18 cellular contexts compared by ENCODE assay signal in genomic region chr16:88385831-88386815, GRCh38. TPM values are rescaled to one million over a fixed set of nuclear protein-coding genes. Genes with fewer than 3 reads are reported as not detected.
A peak's percentile ranks its signal among the peaks of the same experiment; 100 is the strongest.
DNase-seq lines count a peak whose midpoint lies in the region; ATAC-seq and TF ChIP-seq lines count a peak whose summit lies in the region.
"Had no signal": no experiment of that assay in that cellular context is flagged by ENCODE, and none has a peak within 500 bp of the region (broad histone marks: within the 10 kb centered on the region; RNA-seq: fewer than 3 reads in every experiment).

No MANE protein-coding gene starts in this region.

- H2AFZ ChIP-seq in neural progenitor cell (replicated peaks) = no peak overlapping the region

- no peak overlapping the region for H3K4me3 ChIP-seq in heart left ventricle
- H3K4me3 ChIP-seq in heart right ventricle = no peak overlapping the region
- H3K4me3 ChIP-seq in neural progenitor cell = no peak overlapping the region
- H3K4me3 ChIP-seq in aorta (ENCODE audit: low read length in 2 of 2) = no peak overlapping the region

- H3K27me3 Mint-ChIP-seq in neural progenitor cell (ENCODE audit: insufficient read depth, low read depth) = peaks cover 31% of the 10 kb centered on the region

- H4K20me1 ChIP-seq in neural progenitor cell (ENCODE audit: low read depth) = peaks cover 14% of the 10 kb centered on the region

- no peaks in the 10 kb centered on the region for H3K36me3 ChIP-seq in heart left ventricle
- H3K36me3 ChIP-seq in heart right ventricle = no peaks in the 10 kb centered on the region
- no peaks in the 10 kb centered on the region for H3K36me3 ChIP-seq in neural progenitor cell
- H3K36me3 ChIP-seq in aorta (ENCODE audit: control insufficient read depth in 1 of 2, insufficient read depth in 2 of 2, low read length in 1 of 2) = no peaks in the 10 kb centered on the region

- peak in 3 of 5 donors; percentile 11 to 41 (median 13) for DNase-seq in heart left ventricle
- no peak for DNase-seq in heart right ventricle
- DNase-seq in left ventricle myocardium superior = peak; percentile 15
- no peak for DNase-seq in neural progenitor cell (ENCODE audit: low spot score)
- peak; percentile 44 to 65 for DNase-seq in aorta
- no peak for DNase-seq in DMS79 treated with DMSO at 0.1 percent for 48 hours (lab: John Stamatoyannopoulos, UW)
- DNase-seq in dermis blood vessel endothelial cell = no peak
- no peak for DNase-seq in NCI-H1436 treated with DMSO at 0.1 percent for 48 hours (lab: John Stamatoyannopoulos, UW)
- DNase-seq: COR-L47, DMS153, EL, Karpas-422, MM.1S, NCI-H1105, NCI-H1694 treated with DMSO at 0.1 percent for 48 hours, NCI-H2107, NCI-H226, NCI-H524 treated with DMSO at 0.1 percent for 48 hours had no signal

- H3K4me3 Mint-ChIP-seq in neural progenitor cell = no peak overlapping the region

- H3F3A ChIP-seq in neural progenitor cell (ENCODE audit: low read depth) = peaks cover 13% of the 10 kb centered on the region

- peaks cover 13% of the 10 kb centered on the region for H3K4me1 Mint-ChIP-seq in neural progenitor cell

- no peaks in the 10 kb centered on the region for H3K9me3 Mint-ChIP-seq in neural progenitor cell

- intact Hi-C loops in heart left ventricle (cut with DNase I) (no loop called here), heart right ventricle (cut with DNase I) (no loop called here), left ventricle myocardium superior (cut with micrococcal nuclease) (no loop called here), aorta (cut with DNase I) (loop anchor here in 1 of 2 donors (5.0 to 10.0 kb wide), 2 partner anchors 54 to 141 kb away; no protein-coding TSS in a partner anchor)

- no peaks in the 10 kb centered on the region for H3K9me3 ChIP-seq in heart left ventricle
- H3K9me3 ChIP-seq in heart right ventricle = no peaks in the 10 kb centered on the region
- H3K9me3 ChIP-seq in neural progenitor cell (ENCODE audit: low read depth) = no peaks in the 10 kb centered on the region
- H3K9me3 ChIP-seq in aorta (ENCODE audit: control insufficient read depth, low read length) = no peaks in the 10 kb centered on the region

- no peaks in the 10 kb centered on the region for H3K79me2 ChIP-seq in neural progenitor cell (ENCODE audit: low read depth)

- TF ChIP-seq POLR2A in heart left ventricle (IDR thresholded peaks at IDR 0.05) = no peak

- peak overlapping the region; percentile 69 for H3K27ac Mint-ChIP-seq in neural progenitor cell

- TF ChIP-seq CTCF in heart left ventricle (IDR thresholded peaks at IDR 0.05) (no peak), heart right ventricle (IDR thresholded peaks at IDR 0.05) (no peak), neural progenitor cell (IDR thresholded peaks at IDR 0.05) (no peak)

- no peak overlapping the region for H3K4me2 ChIP-seq in neural progenitor cell

- no peak for ATAC-seq in heart left ventricle
- ATAC-seq in heart right ventricle = no peak
- no peak for ATAC-seq in left ventricle myocardium superior
- ATAC-seq in aorta (ENCODE audit: low FRiP score) = no peak

- H3K4me1 ChIP-seq in heart left ventricle (peaks cover 0 to 23% (median 7%) of the 10 kb centered on the region in 12 donors), heart right ventricle (peaks cover 0 to 25% (median 7%) of the 10 kb centered on the region in 9 donors), neural progenitor cell (no peaks in the 10 kb centered on the region), aorta (ENCODE audit: control insufficient read depth in 1 of 2, insufficient read depth in 2 of 2, low read length in 2 of 2) (no peaks in the 10 kb centered on the region)

- H3K27me3 ChIP-seq in heart left ventricle (peaks cover 0 to 38% (median 12%) of the 10 kb centered on the region in 9 donors), heart right ventricle (peaks cover 0 to 54% (median 39%) of the 10 kb centered on the region in 7 donors), neural progenitor cell (peaks cover 60% of the 10 kb centered on the region), aorta (ENCODE audit: control insufficient read depth in 1 of 2, insufficient read depth in 2 of 2, low read length in 1 of 2) (no peaks in the 10 kb centered on the region)

- H3K36me3 Mint-ChIP-seq in neural progenitor cell = no peaks in the 10 kb centered on the region

- H3K9ac ChIP-seq in neural progenitor cell = no peak overlapping the region

- 83 to 87% (median 85%) methylated on average over 31 of the region's 31 CpGs for WGBS in heart left ventricle, 4 donors
- 84 to 85% methylated on average over 31 of the region's 31 CpGs for WGBS in heart right ventricle, 2 donors
- 95% methylated on average over 31 of the region's 31 CpGs for WGBS in aorta, 2 donors

- no peak overlapping the region for H3K27ac ChIP-seq in heart left ventricle
- H3K27ac ChIP-seq in heart right ventricle = no peak overlapping the region
- H3K27ac ChIP-seq in neural progenitor cell = no peak overlapping the region
- no peak overlapping the region for H3K27ac ChIP-seq in aorta (ENCODE audit: low read depth in 1 of 2, low read length in 2 of 2)

RNA-seq across cellular contexts. Expression of gene ZNF469, which starts 3.4 kb away (rescaled TPM):
- total RNA-seq in heart left ventricle (1 to 10 TPM in 5 of 9 donors, under 1 TPM in 4; 0.48 to 2.8 (median 1.0) TPM), heart right ventricle (1 to 10 TPM in 6 of 10 donors, under 1 TPM in 4; 0.59 to 1.7 (median 1.0) TPM), left ventricle myocardium superior (1.0 TPM), neural progenitor cell (ENCODE audit: low replicate concordance) (0.02 and 0.03 TPM in 2 replicates), aorta (1 to 10 TPM; 1.9 to 5.2 TPM), dermis blood vessel endothelial cell (0.79 and 1.0 TPM in 2 replicates)
- polyA plus RNA-seq in heart left ventricle (under 1 TPM; 0.72 to 0.76 TPM), heart right ventricle (under 1 TPM; 0.23 to 0.73 TPM), aorta (under 1 TPM; 0.38 to 0.54 TPM)

Comparison
In these comparisons a context has a peak if more than half of its experiments do, and no peak if none do; other contexts are left out.
1. DNase-seq: peak in heart left ventricle (3 of 5), left ventricle myocardium superior (single experiment) and aorta (2 of 2); none in heart right ventricle (0 of 2), neural progenitor cell (single experiment), DMS79 treated with DMSO at 0.1 percent for 48 hours (single experiment), dermis blood vessel endothelial cell (single experiment) and NCI-H1436 treated with DMSO at 0.1 percent for 48 hours (single experiment).